ENCODE assay signal across 23 cellular contexts in genomic region chr21:45735259-45736000, GRCh38.
"Had no signal": no experiment of that assay in that cellular context is flagged by ENCODE, and none has a peak within 500 bp of the region (broad histone marks: within the 10 kb centered on the region; RNA-seq: fewer than 3 reads in every experiment).

No MANE protein-coding gene starts in this region.

- H3K27ac ChIP-seq: adrenal gland, SJSA1 had no signal

- H3K36me3 ChIP-seq: adrenal gland had no signal

- H3K9me3 ChIP-seq: adrenal gland had no signal

- H3K4me1 ChIP-seq: adrenal gland had no signal

- DNase-seq: activated CD4-positive, alpha-beta T cell treated with anti-CD3 and anti-CD28 coated beads for 4 hours; activated CD8-positive, alpha-beta memory T cell treated with anti-CD3 and anti-CD28 coated beads, Interleukin-2, amount 50 U/mL, for 48 hours; activated CD8-positive, alpha-beta T cell treated with anti-CD3 and anti-CD28 coated beads for 36 hours; activated naive CD4-positive, alpha-beta T cell treated with anti-CD3 and anti-CD28 coated beads, Interleukin-2, amount 50 U/mL, for 16 hours; activated naive CD8-positive, alpha-beta T cell treated with anti-CD3 and anti-CD28 coated beads, Interleukin-2, amount 10 ng/mL, durations not matched to agents 7 days and 5 days; activated T-cell treated with anti-CD3 and anti-CD28 coated beads, Interleukin-2, amount 50 U/mL, for 1 hour; adrenal gland; anterior cingulate cortex; caudate nucleus; Karpas-422; NCI-H1105; NCI-H1436; NCI-H187; NCI-H2081; NCI-H2227 treated with DMSO at 0.1 percent for 48 hours; NCI-H446 treated with DMSO at 0.1 percent for 48 hours; NCI-H524 treated with DMSO at 0.1 percent for 48 hours; NCI-H774; SHP77; SW 1271 had no signal

- FAIRE-seq: K562 had no signal

- ATAC-seq: activated CD4-positive, CD25-positive, alpha-beta regulatory T cell treated with anti-CD3 and anti-CD28 coated beads, Interleukin-2, amount 50 U/mL, for 24 hours; activated CD8-positive, alpha-beta T cell treated with anti-CD3 and anti-CD28 coated beads for 36 hours; K562 had no signal

- H3K27me3 ChIP-seq: adrenal gland, SJSA1 had no signal

- H3K4me3 ChIP-seq: adrenal gland, K562, SJSA1 had no signal
